20 cellular contexts compared by ENCODE assay signal in the genomic region with DNA sequence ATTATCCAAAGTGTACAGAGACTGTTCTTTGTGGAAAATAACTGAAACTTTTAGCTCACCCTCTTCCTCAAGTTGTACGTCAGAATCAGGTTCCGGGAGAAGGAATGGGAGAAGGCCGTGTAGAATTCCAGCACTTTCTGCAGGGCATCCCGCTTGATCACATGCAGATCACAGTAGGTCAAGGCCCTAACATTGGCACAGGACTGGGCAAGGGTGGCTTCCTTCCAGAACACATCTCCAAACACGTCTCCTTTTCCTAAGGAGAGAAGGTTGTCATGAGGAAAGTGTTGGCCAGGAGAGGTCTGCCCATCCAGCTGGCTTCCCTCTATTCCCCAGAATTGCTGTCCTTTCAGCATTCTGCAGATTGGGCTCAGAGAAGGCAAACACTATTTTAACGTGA.
A peak's percentile ranks its signal among the peaks of the same experiment; 100 is the strongest.
DNase-seq lines count a peak whose midpoint lies in the region; ATAC-seq lines count a peak whose summit lies in the region.
"Had no signal": no experiment of that assay in that cellular context is flagged by ENCODE, and none has a peak within 500 bp of the region (broad histone marks: within the 10 kb centered on the region; RNA-seq: fewer than 3 reads in every experiment).

No MANE protein-coding gene starts in this region.

- ATAC-seq in HG03354 (IDR thresholded peaks at IDR 0.05; ENCODE audit: poor library complexity, severe bottlenecking, unreplicated experiment) (no peak), HG03457 (IDR thresholded peaks at IDR 0.05; ENCODE audit: unreplicated experiment) (no peak)

- DNase-seq in cerebellar cortex (ENCODE audit: low spot score) = peak; percentile 43
- no peak for DNase-seq in T-helper 9 cell
- DNase-seq: 8988T; ACHN; BE2C; CD4-positive, alpha-beta memory T cell; CD4-positive, CD25-positive, alpha-beta regulatory T cell; CD8-positive, alpha-beta memory T cell; COR-L47; DMS 273 treated with DMSO at 0.1 percent for 48 hours; DMS153; DMS53; DMS79; DND-41; EL; GF-D8 had no signal

- peak overlapping the region; percentile 24 for H3K27ac ChIP-seq in cingulate gyrus (ENCODE audit: low read depth, low read length)
- H3K27ac ChIP-seq: BLaER1 had no signal
